ENCODE assay signal across 25 cellular contexts in the genomic region with DNA sequence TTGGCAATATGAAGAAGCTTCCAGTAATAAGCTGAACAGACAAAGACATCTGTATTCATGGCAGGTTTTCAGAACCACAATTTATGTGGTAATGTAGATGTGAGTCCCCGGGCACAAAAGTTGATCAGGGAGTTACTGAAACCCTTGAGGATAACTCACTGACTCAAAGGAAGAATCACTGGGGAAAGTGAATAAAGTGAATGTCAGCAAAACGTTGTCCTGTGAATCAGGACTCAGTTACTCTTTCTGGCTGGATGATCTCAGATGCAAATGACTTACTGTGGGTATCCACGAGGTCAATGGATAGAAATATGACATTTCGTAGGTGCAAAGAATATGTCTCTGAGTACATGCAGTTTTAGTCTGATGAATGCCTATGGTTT.
"Had no signal": no experiment of that assay in that cellular context is flagged by ENCODE, and none has a peak within 500 bp of the region (broad histone marks: within the 10 kb centered on the region; RNA-seq: fewer than 3 reads in every experiment).

No MANE protein-coding gene starts in this region.

- H3K36me3 ChIP-seq: colonic mucosa, left lung, neutrophil, pancreas, prostate gland, tibial artery, upper lobe of right lung had no signal

- H3K9me3 ChIP-seq: colonic mucosa, left lung, neutrophil, pancreas, prostate gland, tibial artery, upper lobe of right lung had no signal

- DNase-seq: activated CD4-positive, alpha-beta memory T cell treated with anti-CD3 and anti-CD28 coated beads for 36 hours; activated CD4-positive, alpha-beta T cell treated with anti-CD3 and anti-CD28 coated beads, Interleukin-2, amount 10 ng/mL, durations not matched to agents 24 days and 14 days; activated CD4-positive, CD25-positive, alpha-beta regulatory T cell treated with anti-CD3 and anti-CD28 coated beads, Interleukin-2, amount 50 U/mL, for 72 hours; activated CD8-positive, alpha-beta memory T cell treated with anti-CD3 and anti-CD28 coated beads, Interleukin-2, amount 50 U/mL, for 48 hours; activated naive CD4-positive, alpha-beta T cell; activated T-cell treated with anti-CD3 and anti-CD28 coated beads, Interleukin-2, amount 50 U/mL, for 4 hours; colonic mucosa; dorsolateral prefrontal cortex; effector memory CD4-positive, alpha-beta T cell; erythroblast; kidney glomerular epithelial cell; left lung; pancreas; stimulated activated CD4-positive, alpha-beta T cell treated with anti-CD3 and anti-CD28 coated beads, Interleukin-12 subunit alpha, Interleukin-12 subunit beta, amount 100 ng/mL, for 4 hours; stimulated activated CD4-positive, alpha-beta T cell treated with anti-CD3 and anti-CD28 coated beads, Interleukin-4, amount 100 ng/mL, for 1 hour; stimulated activated naive CD8-positive, alpha-beta T cell treated with anti-CD3 and anti-CD28 coated beads, Interleukin-15, amount 100 ng/mL, for 72 hours; T-helper 2 cell; tibial artery; upper lobe of right lung had no signal

- H3K27me3 ChIP-seq: colonic mucosa, left lung, neutrophil, pancreas, tibial artery, upper lobe of right lung had no signal

- ATAC-seq: activated naive CD4-positive, alpha-beta T cell treated with anti-CD3 and anti-CD28 coated beads, Interleukin-2, amount 50 U/mL, for 72 hours; activated T-cell treated with anti-CD3 and anti-CD28 coated beads, Interleukin-2, amount 50 U/mL, for 4 hours; activated T-helper 17 cell treated with anti-CD3 and anti-CD28 coated beads, Interleukin-2, amount 50 U/mL, for 72 hours; foreskin keratinocyte; left lung; pancreas; stimulated activated naive CD8-positive, alpha-beta T cell treated with anti-CD3 and anti-CD28 coated beads, Interleukin-15, amount 100 ng/mL, for 72 hours; upper lobe of right lung had no signal

- H3K4me1 ChIP-seq: colonic mucosa, foreskin keratinocyte, left lung, pancreas, prostate gland, tibial artery, upper lobe of right lung had no signal

- H3K27ac ChIP-seq: colonic mucosa, dorsolateral prefrontal cortex, foreskin keratinocyte, left lung, neutrophil, pancreas, prostate gland, skin epidermis, tibial artery, upper lobe of right lung had no signal

- H3K4me3 ChIP-seq: colonic mucosa, dorsolateral prefrontal cortex, left lung, pancreas, prostate gland, skin epidermis, tibial artery, upper lobe of right lung had no signal
